In genomic region chr10:35495521-35496238, GRCh38 we compare ENCODE assay signal across 9 cellular contexts.
DNase-seq lines count a peak whose midpoint lies in the region; ATAC-seq, FAIRE-seq and TF ChIP-seq lines count a peak whose summit lies in the region.
"Had no signal": no experiment of that assay in that cellular context is flagged by ENCODE, and none has a peak within 500 bp of the region (broad histone marks: within the 10 kb centered on the region; RNA-seq: fewer than 3 reads in every experiment).

No MANE protein-coding gene starts in this region.

- H4K20me1 ChIP-seq in endothelial cell of umbilical vein (replicated peaks; ENCODE audit: control insufficient read depth, extremely low read depth, insufficient read depth, low read length): no peaks in the 10 kb centered on the region

- BruUV-seq in endothelial cell of umbilical vein (replicated peaks; lab: Mats Ljungman, UMichigan): no TSS peak

- POLR2A ChIA-PET in endothelial cell of umbilical vein (lab: Charles Lee): no interaction called here

- no peak for TF ChIP-seq CTCF in right atrium auricular region (IDR thresholded peaks at IDR 0.05)
- no peak for TF ChIP-seq CTCF in endothelial cell of umbilical vein (IDR thresholded peaks at IDR 0.05; ENCODE audit: extremely low read depth in 1 of 2, insufficient read depth in 1 of 2, low read depth in 1 of 2, low read length in 2 of 2)

- dilution Hi-C loops in endothelial cell of umbilical vein (cut with MboI; ENCODE audit: extremely low pct_ligation_motif_present, low sequenced_read_pairs): no loop called here

- intact Hi-C loops in Right ventricle myocardium inferior (cut with DNase I) (no loop called here), endothelial cell of umbilical vein (cut with micrococcal nuclease) (loop anchor here (1.0 to 2.0 kb wide), 2 partner anchors 9 to 159 kb away; partner anchors contain the start of gene CCNY)

- CTCF ChIA-PET in endothelial cell of umbilical vein (lab: Charles Lee): interaction anchor here (1.0 to 2.4 kb wide), 7 partner anchors 10 to 74 kb away, joined by 3 to 8 read pairs (median 5); no protein-coding TSS in a partner anchor

- H3K27me3 ChIP-seq in right atrium auricular region: no peaks in the 10 kb centered on the region
- H3K27me3 ChIP-seq in endothelial cell of umbilical vein (ENCODE audit: control insufficient read depth in 2 of 2, insufficient read depth in 2 of 2, low read length in 2 of 2): no peaks in the 10 kb centered on the region
- no peaks in the 10 kb centered on the region for H3K27me3 ChIP-seq in H7 (ENCODE audit: control insufficient read depth, insufficient read depth, low read length)

- peaks cover 80% of the 10 kb centered on the region for H3K79me2 ChIP-seq in endothelial cell of umbilical vein (ENCODE audit: control insufficient read depth, insufficient read depth, low read length)

- no peaks in the 10 kb centered on the region for H3K9me3 ChIP-seq in right atrium auricular region
- H3K9me3 ChIP-seq in endothelial cell of umbilical vein (replicated peaks; ENCODE audit: control insufficient read depth, insufficient read depth, low read length): no peaks in the 10 kb centered on the region

- H3K9ac ChIP-seq in endothelial cell of umbilical vein (replicated peaks; ENCODE audit: extremely low read depth, insufficient read depth, low read length): peak overlapping the region; percentile 12

- peak overlapping the region; percentile 40 for H3K4me2 ChIP-seq in endothelial cell of umbilical vein (ENCODE audit: insufficient read depth, low read length)

- H2AFZ ChIP-seq in endothelial cell of umbilical vein (ENCODE audit: low read depth, low read length): no peak overlapping the region

- no peaks in the 10 kb centered on the region for H3K36me3 ChIP-seq in right atrium auricular region
- H3K36me3 ChIP-seq in endothelial cell of umbilical vein (ENCODE audit: control insufficient read depth in 2 of 2, extremely low read depth in 1 of 2, insufficient read depth in 2 of 2, low read length in 2 of 2): no peaks in the 10 kb centered on the region
- no peaks in the 10 kb centered on the region for H3K36me3 ChIP-seq in H7 (replicated peaks; ENCODE audit: control insufficient read depth, insufficient read depth, low read length)

- H3K4me1 ChIP-seq in right atrium auricular region (peaks cover 0 to 45% of the 10 kb centered on the region in 2 donors), endothelial cell of umbilical vein (ENCODE audit: control insufficient read depth, extremely low read depth, insufficient read depth, low read length) (peaks cover 22% of the 10 kb centered on the region)

- ATAC-seq in Right ventricle myocardium inferior (peak; percentile 49), HG03457 (IDR thresholded peaks at IDR 0.05; ENCODE audit: unreplicated experiment) (peak; percentile 56)

- no peaks in the 10 kb centered on the region for H3K9me1 ChIP-seq in endothelial cell of umbilical vein (replicated peaks; ENCODE audit: control insufficient read depth, extremely low read depth, insufficient read depth, low read length)

- H3K27ac ChIP-seq in right atrium auricular region: peak overlapping the region in 1 of 2 donors; percentile 39
- peak overlapping the region; percentile 36 for H3K27ac ChIP-seq in endothelial cell of umbilical vein (ENCODE audit: insufficient read depth, low read depth, low read length)

- no peak for TF ChIP-seq POLR2A in endothelial cell of umbilical vein (IDR thresholded peaks at IDR 0.05; ENCODE audit: low read depth, low read length)

- peak; percentile 65 for DNase-seq in Right ventricle myocardium inferior (ENCODE audit: missing footprints)
- no peak for DNase-seq in right atrium auricular region (ENCODE audit: low spot score)
- peak; percentile 34 for DNase-seq in endothelial cell of umbilical vein (ENCODE audit: low read depth, low spot score)
- no peak for DNase-seq in H7
- DNase-seq in DMS53 (lab: John Stamatoyannopoulos, UW): no peak
- DNase-seq in DMS79 treated with DMSO at 0.1 percent for 48 hours (lab: John Stamatoyannopoulos, UW): no peak
- no peak for DNase-seq in SKM-1 treated with dmso at 0.1 percent for 144 hours (lab: John Stamatoyannopoulos, UW; ENCODE audit: unreplicated experiment)
- DNase-seq: NCI-H524 treated with DMSO at 0.1 percent for 48 hours had no signal

- no peak overlapping the region for H3K4me3 ChIP-seq in right atrium auricular region
- no peak overlapping the region for H3K4me3 ChIP-seq in endothelial cell of umbilical vein (replicated peaks in 1 of 3; ENCODE audit: insufficient read depth in 1 of 3, low read depth in 1 of 3, low read length in 3 of 3)
- no peak overlapping the region for H3K4me3 ChIP-seq in H7 (ENCODE audit: insufficient read depth, low read depth, low read length)

- peak; percentile 71 for FAIRE-seq in endothelial cell of umbilical vein (lab: Jason Lieb, UNC)

TF ChIP-seq in endothelial cell of umbilical vein, 7 proteins besides CTCF, POLR2A, EP300 and RAD21:
- TF ChIP-seq GATA2 (IDR thresholded peaks at IDR 0.05; ENCODE audit: insufficient read depth, insufficient read length, low read depth, low read length): peak; percentile 32
- no peak for TF ChIP-seq POLR2AphosphoS5 (IDR thresholded peaks at IDR 0.05; ENCODE audit: insufficient read depth, low read depth, low read length)

Comparison
In these comparisons a context has a peak if more than half of its experiments do, and no peak if none do; other contexts are left out.
1. DNase-seq: peak in Right ventricle myocardium inferior (single experiment) and endothelial cell of umbilical vein (single experiment); none in right atrium auricular region (single experiment), H7 (single experiment), DMS53 (single experiment), DMS79 treated with DMSO at 0.1 percent for 48 hours (single experiment) and SKM-1 treated with dmso at 0.1 percent for 144 hours (single experiment).